In genomic region chr16:66551788-66552287, GRCh38 we compare ENCODE assay signal across 8 cellular contexts. TPM values are rescaled to one million over a fixed set of nuclear protein-coding genes. Genes with fewer than 3 reads are reported as not detected.
DNase-seq lines count a peak whose midpoint lies in the region; ATAC-seq and TF ChIP-seq lines count a peak whose summit lies in the region.

No MANE protein-coding gene starts in this region.

- peaks cover 15% of the 10 kb centered on the region for H3K36me3 Mint-ChIP-seq in activated B cell treated with CpG ODN at 0.5 μM for 24 hours (ENCODE audit: low read depth)

- peak overlapping the region; percentile 99 for H3K27ac ChIP-seq in left ventricle myocardium inferior (replicated peaks)
- no peak overlapping the region for H3K27ac ChIP-seq in iPS-18a (ENCODE audit: low read length)
- peak overlapping the region; percentile 96 for H3K27ac ChIP-seq in substantia nigra (ENCODE audit: low read depth, low read length, poor library complexity, severe bottlenecking)

- TF ChIP-seq CTCF in left ventricle myocardium inferior (IDR thresholded peaks at IDR 0.05; ENCODE audit: borderline replicate concordance) (no peak), activated B cell treated with CpG ODN at 0.5 μM for 24 hours (IDR thresholded peaks at IDR 0.05) (no peak)

- intact Hi-C loops in left ventricle myocardium inferior (cut with micrococcal nuclease) = loop anchor here (10.0 kb wide), 1 partner anchor 53 kb away; the partner anchor contains the start of gene CMTM3
- intact Hi-C loops in Right ventricle myocardium inferior (cut with DNase I) = loop anchor here (2.0 kb wide), 1 partner anchor 53 kb away; the partner anchor contains the start of gene CMTM3
- intact Hi-C loops in activated B cell treated with CpG ODN at 0.5 μM for 24 hours (cut with micrococcal nuclease) = loop anchor here (2.0 kb wide), 2 partner anchors 17 to 73 kb away; no protein-coding TSS in a partner anchor

- H3K4me3 ChIP-seq in left ventricle myocardium inferior (peak overlapping the region; percentile 77), iPS-18a (ENCODE audit: low read length) (peak overlapping the region; percentile 43)

- H3K27ac Mint-ChIP-seq in activated B cell treated with CpG ODN at 0.5 μM for 24 hours = peak overlapping the region; percentile 92

- peaks cover under 1% of the 10 kb centered on the region for H3K36me3 ChIP-seq in left ventricle myocardium inferior
- H3K36me3 ChIP-seq in iPS-18a (ENCODE audit: control insufficient read depth, low read depth, low read length) = peaks cover 2% of the 10 kb centered on the region

- no peaks in the 10 kb centered on the region for H3K27me3 Mint-ChIP-seq in activated B cell treated with CpG ODN at 0.5 μM for 24 hours

- ATAC-seq in Right ventricle myocardium inferior = no peak
- no peak for ATAC-seq in activated B cell treated with CpG ODN at 0.5 μM for 24 hours (ENCODE audit: low read depth)

- H3K4me3 Mint-ChIP-seq in activated B cell treated with CpG ODN at 0.5 μM for 24 hours = peak overlapping the region; percentile 96

- H3K9ac ChIP-seq in iPS-18a (ENCODE audit: low read length) = peak overlapping the region; percentile 5

- POLR2A ChIA-PET in activated B cell treated with CpG ODN at 0.5 μM for 24 hours (lab: Charles Lee) = interaction anchor here (1.0 to 9.5 kb wide), 15 partner anchors 12 to 186 kb away, joined by 3 to 162 read pairs (median 6); partner anchors contain the start of genes CMTM2 and CMTM3

- H3K27me3 ChIP-seq in left ventricle myocardium inferior (ENCODE audit: low read depth) = no peaks in the 10 kb centered on the region
- H3K27me3 ChIP-seq in iPS-18a (ENCODE audit: control insufficient read depth, insufficient read depth, low read length) = peaks cover 17% of the 10 kb centered on the region

- CTCF ChIA-PET in activated B cell treated with CpG ODN at 0.5 μM for 24 hours (lab: Charles Lee) = interaction anchor here (0.9 to 2.0 kb wide), 9 partner anchors 11 to 147 kb away, joined by 3 to 9 read pairs (median 5); no protein-coding TSS in a partner anchor

- H3K4me1 ChIP-seq in left ventricle myocardium inferior (peaks cover 77% of the 10 kb centered on the region), iPS-18a (ENCODE audit: control insufficient read depth, low read depth, low read length) (peaks cover 5% of the 10 kb centered on the region)

- H3K4me1 Mint-ChIP-seq in activated B cell treated with CpG ODN at 0.5 μM for 24 hours = peaks cover 81% of the 10 kb centered on the region

- H3K9me3 ChIP-seq in left ventricle myocardium inferior (replicated peaks) = no peaks in the 10 kb centered on the region
- H3K9me3 ChIP-seq in iPS-18a (ENCODE audit: control insufficient read depth, low read depth, low read length) = no peaks in the 10 kb centered on the region

- no peaks in the 10 kb centered on the region for H3K9me3 Mint-ChIP-seq in activated B cell treated with CpG ODN at 0.5 μM for 24 hours

- DNase-seq in left ventricle myocardium inferior (no peak), Right ventricle myocardium inferior (ENCODE audit: missing footprints) (no peak), activated B cell treated with CpG ODN at 0.5 μM for 24 hours (no peak), substantia nigra (lab: John Stamatoyannopoulos, UW) (peak in 2 of 49 donors; percentile 32 to 62), cerebellar cortex (ENCODE audit: low spot score) (no peak), NCI-H146 (lab: John Stamatoyannopoulos, UW) (no peak)
- no peak for DNase-seq in activated effector memory CD4-positive, alpha-beta T cell treated with anti-CD3 and anti-CD28 coated beads, Interleukin-2, amount 50 U/mL, for 16 hours

RNA-seq across cellular contexts. Expression of gene CKLF, which starts 0.5 kb away (rescaled TPM):
- total RNA-seq in left ventricle myocardium inferior (7.8 TPM), Right ventricle myocardium inferior (14.7 TPM), activated B cell treated with CpG ODN at 0.5 μM for 24 hours (12.1 and 20.0 TPM in 2 replicates)

RNA-seq across cellular contexts. Expression of gene TK2, which starts 1.9 kb away (rescaled TPM):
- total RNA-seq in left ventricle myocardium inferior (18.6 TPM), Right ventricle myocardium inferior (18.6 TPM), activated B cell treated with CpG ODN at 0.5 μM for 24 hours (4.0 and 4.8 TPM in 2 replicates)

RNA-seq across cellular contexts. Expression of gene CMTM1, which starts 14.4 kb away (rescaled TPM):
- total RNA-seq in left ventricle myocardium inferior (1.0 TPM), Right ventricle myocardium inferior (0.92 TPM), activated B cell treated with CpG ODN at 0.5 μM for 24 hours (0.95 and 1.9 TPM in 2 replicates)

RNA-seq across cellular contexts. Expression of gene CMTM2, which starts 27.4 kb away (rescaled TPM):
- total RNA-seq in left ventricle myocardium inferior = not detected
- 0.35 TPM for total RNA-seq in Right ventricle myocardium inferior
- total RNA-seq in activated B cell treated with CpG ODN at 0.5 μM for 24 hours = not detected in 2 replicates

RNA-seq across cellular contexts. Expression of gene CMTM3, which starts 52.7 kb away (rescaled TPM):
- total RNA-seq in left ventricle myocardium inferior (8.3 TPM), Right ventricle myocardium inferior (11.8 TPM), activated B cell treated with CpG ODN at 0.5 μM for 24 hours (4.4 and 5.8 TPM in 2 replicates)
